11 cellular contexts compared by ENCODE assay signal in genomic region chr19:42122691-42123607, GRCh38. TPM values are rescaled to one million over a fixed set of nuclear protein-coding genes. Genes with fewer than 3 reads are reported as not detected.
DNase-seq lines count a peak whose midpoint lies in the region; ATAC-seq, FAIRE-seq and TF ChIP-seq lines count a peak whose summit lies in the region.
"Had no signal": no experiment of that assay in that cellular context is flagged by ENCODE, and none has a peak within 500 bp of the region (broad histone marks: within the 10 kb centered on the region; RNA-seq: fewer than 3 reads in every experiment).

No MANE protein-coding gene starts in this region.

- peaks cover 69 to 77% (median 69%) of the 10 kb centered on the region in 3 donors for H3K4me1 Mint-ChIP-seq in T-cell
- peaks cover 68% of the 10 kb centered on the region for H3K4me1 Mint-ChIP-seq in activated naive CD8-positive, alpha-beta T cell treated with anti-CD3 and anti-CD28 coated beads for 36 hours
- H3K4me1 Mint-ChIP-seq: neural crest cell had no signal

- CTCF ChIA-PET in T-cell (lab: Charles Lee) = interaction anchor here (1.0 to 1.2 kb wide), 3 partner anchors 10 to 65 kb away, joined by 3 to 6 read pairs (median 3); no protein-coding TSS in a partner anchor

- POLR2A ChIA-PET in T-cell (lab: Charles Lee) = no interaction called here

- peak overlapping the region; percentile 71 to 83 (median 77) for H3K4me3 Mint-ChIP-seq in T-cell
- peak overlapping the region; percentile 72 for H3K4me3 Mint-ChIP-seq in activated naive CD8-positive, alpha-beta T cell treated with anti-CD3 and anti-CD28 coated beads for 36 hours
- H3K4me3 Mint-ChIP-seq: neural crest cell had no signal

- no peak for TF ChIP-seq POLR2A in GM12892 (IDR thresholded peaks at IDR 0.05; ENCODE audit: low read depth, low read length)

- ATAC-seq in T-cell (replicated peaks in 1 of 4) = peak in 3 of 4 experiments; percentile 27 to 35 (median 31)
- no peak for ATAC-seq in HG02840 (IDR thresholded peaks at IDR 0.05; ENCODE audit: low FRiP score, unreplicated experiment)

- peaks cover 14% of the 10 kb centered on the region for H3K36me3 Mint-ChIP-seq in T-cell
- peaks cover 36% of the 10 kb centered on the region for H3K36me3 Mint-ChIP-seq in activated naive CD8-positive, alpha-beta T cell treated with anti-CD3 and anti-CD28 coated beads for 36 hours

- no peaks in the 10 kb centered on the region for H3K27me3 Mint-ChIP-seq in T-cell
- H3K27me3 Mint-ChIP-seq in activated naive CD8-positive, alpha-beta T cell treated with anti-CD3 and anti-CD28 coated beads for 36 hours = no peaks in the 10 kb centered on the region

- peak; percentile 98 for FAIRE-seq in GM12892 (lab: Jason Lieb, UNC)

- H3K27ac Mint-ChIP-seq in T-cell = peak overlapping the region; percentile 96 to 98
- peak overlapping the region; percentile 93 for H3K27ac Mint-ChIP-seq in activated naive CD8-positive, alpha-beta T cell treated with anti-CD3 and anti-CD28 coated beads for 36 hours

- DNase-seq in GM12892 (ENCODE audit: insufficient read length) (peak; percentile 54), T-cell (peak in 5 of 34 experiments; percentile 11 to 42 (median 16)), mucosa of gallbladder (ENCODE audit: low spot score) (no peak), anterior cingulate cortex (lab: John Stamatoyannopoulos, UW) (no peak), DMS79 treated with DMSO at 0.1 percent for 48 hours (lab: John Stamatoyannopoulos, UW) (no peak)
- DNase-seq in activated naive CD8-positive, alpha-beta T cell treated with anti-CD3 and anti-CD28 coated beads for 36 hours = peak; percentile 88
- peak; percentile 63 to 76 for DNase-seq in stimulated activated CD4-positive, alpha-beta T cell treated with anti-CD3 and anti-CD28 coated beads, Interleukin-4, amount 100 ng/mL, for 48 hours (ENCODE audit: low read depth in 2 of 2)
- DNase-seq: effector CD4-positive, alpha-beta T cell; NCI-H2171 had no signal

- H3K9me3 Mint-ChIP-seq in T-cell = no peaks in the 10 kb centered on the region
- peaks cover 2% of the 10 kb centered on the region for H3K9me3 Mint-ChIP-seq in activated naive CD8-positive, alpha-beta T cell treated with anti-CD3 and anti-CD28 coated beads for 36 hours
- H3K9me3 Mint-ChIP-seq: neural crest cell had no signal

RNA-seq across cellular contexts. Expression of gene POU2F2, which starts 9.3 kb away (rescaled TPM):
- polyA plus RNA-seq in GM12892 (2012; ENCODE audit: missing spikeins) = 21.0 TPM
- 10 to 100 TPM; 27.9 to 71.7 (median 59.5) TPM for total RNA-seq in T-cell
- 10 to 100 TPM; 50.8 to 52.2 TPM for total RNA-seq in activated naive CD8-positive, alpha-beta T cell treated with anti-CD3 and anti-CD28 coated beads for 36 hours
- total RNA-seq in mucosa of gallbladder = 4.3 TPM

RNA-seq across cellular contexts. Expression of gene ZNF574, which starts 47.0 kb away (rescaled TPM):
- 3.2 TPM for polyA plus RNA-seq in GM12892 (2012; ENCODE audit: missing spikeins)
- total RNA-seq in T-cell = 10 to 100 TPM; 18.4 to 27.4 (median 26.6) TPM
- 10 to 100 TPM; 15.5 to 16.0 TPM for total RNA-seq in activated naive CD8-positive, alpha-beta T cell treated with anti-CD3 and anti-CD28 coated beads for 36 hours
- 17.1 TPM for total RNA-seq in mucosa of gallbladder

RNA-seq across cellular contexts. Expression of gene GRIK5, which starts 52.9 kb away (rescaled TPM):
- polyA plus RNA-seq in GM12892 (2012; ENCODE audit: missing spikeins) = not detected
- 1 to 10 TPM in 3 of 5 donors, under 1 TPM in 2; 0.26 to 1.5 (median 1.3) TPM for total RNA-seq in T-cell
- under 1 TPM; 0.58 to 0.74 TPM for total RNA-seq in activated naive CD8-positive, alpha-beta T cell treated with anti-CD3 and anti-CD28 coated beads for 36 hours
- total RNA-seq in mucosa of gallbladder = 9.8 TPM

Comparison
In these comparisons a context has a peak if more than half of its experiments do, and no peak if none do; other contexts are left out.
1. DNase-seq: peak in GM12892 (single experiment), activated naive CD8-positive, alpha-beta T cell treated with anti-CD3 and anti-CD28 coated beads for 36 hours (single experiment) and stimulated activated CD4-positive, alpha-beta T cell treated with anti-CD3 and anti-CD28 coated beads, Interleukin-4, amount 100 ng/mL, for 48 hours (2 of 2); none in mucosa of gallbladder (single experiment), anterior cingulate cortex (0 of 58) and DMS79 treated with DMSO at 0.1 percent for 48 hours (single experiment).